ENCODE assay signal across 8 cellular contexts in the genomic region with DNA sequence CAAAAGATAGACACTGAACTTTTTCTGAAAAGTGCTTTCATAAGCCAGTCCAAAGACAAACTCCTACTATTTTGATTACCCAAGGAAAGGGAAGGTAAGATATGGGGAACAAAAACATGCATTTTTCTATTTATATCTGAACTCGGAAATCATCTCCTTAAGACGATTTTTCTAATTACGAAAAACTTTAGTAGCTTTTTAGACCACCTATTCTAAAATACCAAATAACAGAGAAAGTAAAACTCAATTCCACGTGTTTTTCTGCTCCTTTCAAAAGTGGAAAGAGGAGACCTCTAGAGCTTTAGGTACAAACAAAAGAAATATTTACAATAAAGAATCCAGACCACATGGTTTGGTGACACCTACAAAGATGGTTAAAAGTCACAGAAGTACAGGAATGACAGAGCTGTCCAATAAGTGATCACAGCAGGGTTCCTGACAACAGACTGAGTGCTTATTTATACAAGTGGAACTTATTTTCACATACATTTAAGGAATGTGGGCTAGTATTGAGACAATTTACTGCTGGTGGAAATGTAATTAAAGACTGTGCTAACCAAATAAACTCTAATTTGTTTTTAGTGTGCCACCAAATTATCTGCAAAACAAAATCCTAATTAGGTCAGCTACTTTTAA. TPM values are rescaled to one million over a fixed set of nuclear protein-coding genes. Genes with fewer than 3 reads are reported as not detected.
DNase-seq lines count a peak whose midpoint lies in the region; ATAC-seq and TF ChIP-seq lines count a peak whose summit lies in the region.

No MANE protein-coding gene starts in this region.

- H3K9me3 Mint-ChIP-seq in HFFc6: no peaks in the 10 kb centered on the region

- no peak for TF ChIP-seq CTCF in HFFc6 (IDR thresholded peaks at IDR 0.05)
- no peak for TF ChIP-seq CTCF in astrocyte of the spinal cord (IDR thresholded peaks at IDR 0.05; ENCODE audit: low read depth, low read length)

- no peak for ATAC-seq in GM19324 (IDR thresholded peaks at IDR 0.05; ENCODE audit: low FRiP score, unreplicated experiment)

- DNase-seq in HFFc6 (no peak), astrocyte of the spinal cord (ENCODE audit: low read depth, low spot score) (peak; percentile 53), left kidney (ENCODE audit: low read depth, low spot score) (peak; percentile 52), superior temporal gyrus (ENCODE audit: extremely low spot score) (peak; percentile 54), SIG-M5 (lab: John Stamatoyannopoulos, UW) (no peak)
- DNase-seq in activated T-cell treated with anti-CD3 and anti-CD28 coated beads, Interleukin-2, amount 50 U/mL, for 1 hour: no peak
- no peak for DNase-seq in activated CD8-positive, alpha-beta memory T cell treated with anti-CD3 and anti-CD28 coated beads for 24 hours

- peak overlapping the region; percentile 94 for H3K4me3 Mint-ChIP-seq in HFFc6

- peak overlapping the region; percentile 77 for H3K4me3 ChIP-seq in astrocyte of the spinal cord (ENCODE audit: low read depth, low read length)

- H3K4me1 Mint-ChIP-seq in HFFc6 (ENCODE audit: low read depth): peaks cover 62% of the 10 kb centered on the region

- H3K36me3 Mint-ChIP-seq in HFFc6 (ENCODE audit: low read depth): peaks cover 8% of the 10 kb centered on the region; the same call in 1 of the 2 replicates

- peak overlapping the region; percentile 87 for H3K27ac Mint-ChIP-seq in HFFc6

- in situ Hi-C loops in astrocyte of the spinal cord (cut with HindIII; ENCODE audit: low sequenced_read_pairs): loop anchor here (25.0 kb wide), 1 partner anchor 169 kb away; no protein-coding TSS in a partner anchor

- no peaks in the 10 kb centered on the region for H3K27me3 Mint-ChIP-seq in HFFc6 (ENCODE audit: insufficient read depth)

RNA-seq across cellular contexts. Expression of gene LRIG3, which starts 2.5 kb away (rescaled TPM):
- 10 to 100 TPM in 1 of 6 experiments, 1 to 10 TPM in 5; 6.1 to 11.0 (median 6.8) TPM for total RNA-seq in HFFc6 (2021; fragmentation: NEBNext Ultra II Directional; extraction: Animal tissue kit (Norgen Biotek cat#: 25700))

Comparison
In these comparisons a context has a peak if more than half of its experiments do, and no peak if none do; other contexts are left out.
1. DNase-seq: peak in astrocyte of the spinal cord (single experiment), left kidney (single experiment) and superior temporal gyrus (single experiment); none in HFFc6 (single experiment), activated T-cell treated with anti-CD3 and anti-CD28 coated beads, Interleukin-2, amount 50 U/mL, for 1 hour (single experiment), SIG-M5 (single experiment) and activated CD8-positive, alpha-beta memory T cell treated with anti-CD3 and anti-CD28 coated beads for 24 hours (single experiment).